Comparison of ENCODE assay signal across 35 cellular contexts in genomic region chr18:1229634-1230033, GRCh38.
"Had no signal": no experiment of that assay in that cellular context is flagged by ENCODE, and none has a peak within 500 bp of the region (broad histone marks: within the 10 kb centered on the region; RNA-seq: fewer than 3 reads in every experiment).

No MANE protein-coding gene starts in this region.

- H3K27me3 ChIP-seq: MG63 had no signal

- H3K4me3 ChIP-seq: MG63 had no signal

- DNase-seq: Karpas-422, Kasumi-1, MG63, MM.1S, MV-4-11, NCI-H1048, NCI-H1092, NCI-H1092 treated with DMSO at 0.1 percent for 48 hours, NCI-H1105, NCI-H1105 treated with DMSO at 0.1 percent for 48 hours, NCI-H1417, NCI-H1417 treated with DMSO at 0.1 percent for 48 hours, NCI-H1436, NCI-H1436 treated with DMSO at 0.1 percent for 48 hours, NCI-H146, NCI-H1694, NCI-H1694 treated with DMSO at 0.1 percent for 48 hours, NCI-H187, NCI-H187 treated with DMSO at 0.1 percent for 48 hours, NCI-H1930, NCI-H2029, NCI-H2029 treated with DMSO at 0.1 percent for 48 hours, NCI-H2081, NCI-H2081 treated with DMSO at 0.1 percent for 48 hours, NCI-H2107, NCI-H2171, NCI-H2171 treated with DMSO at 0.1 percent for 48 hours, NCI-H2227 treated with DMSO at 0.1 percent for 48 hours, NCI-H226, NCI-H345, NCI-H446, NCI-H446 treated with DMSO at 0.1 percent for 48 hours, NCI-H510A, NCI-H510A treated with DMSO at 0.1 percent for 48 hours had no signal

- H3K4me2 ChIP-seq: KMS-11 had no signal

- H3K27ac ChIP-seq: KMS-11 had no signal

- H3K9ac ChIP-seq: KMS-11 had no signal

- H3K36me3 ChIP-seq: MG63 had no signal
